ENCODE assay signal across 23 cellular contexts in the genomic region with DNA sequence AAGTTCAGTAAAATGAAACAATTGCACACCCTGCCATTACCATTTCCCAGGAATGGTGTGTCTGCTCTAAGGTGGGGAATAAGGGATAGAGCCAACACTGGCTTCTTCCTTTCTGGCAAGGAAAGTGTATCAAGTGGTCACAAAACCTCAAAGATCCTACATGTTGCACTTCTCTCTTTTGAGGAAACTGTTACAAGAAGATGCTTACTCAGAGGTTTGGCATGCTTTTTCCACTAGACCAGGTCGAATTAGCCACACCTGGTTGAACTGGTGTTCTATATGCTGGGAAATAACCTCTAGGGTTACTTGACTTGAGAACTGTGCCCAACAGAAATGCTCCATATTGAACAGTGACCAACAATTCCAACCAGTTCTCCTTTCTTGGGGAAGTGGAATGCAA.
DNase-seq lines count a peak whose midpoint lies in the region; ATAC-seq and TF ChIP-seq lines count a peak whose summit lies in the region.
"Had no signal": no experiment of that assay in that cellular context is flagged by ENCODE, and none has a peak within 500 bp of the region (broad histone marks: within the 10 kb centered on the region; RNA-seq: fewer than 3 reads in every experiment).

No MANE protein-coding gene starts in this region.

- H3K36me3 ChIP-seq in suprapubic skin = no peaks in the 10 kb centered on the region
- H3K36me3 ChIP-seq: BE2C; BLaER1 treated with 17β-estradiol and CSF1 and Interleukin-3, amounts not matched to agents 10 nM and 100 nM had no signal

- no peak overlapping the region for H3K27ac ChIP-seq in suprapubic skin
- H3K27ac ChIP-seq: A549; BLaER1 treated with 17β-estradiol and CSF1 and Interleukin-3, amounts not matched to agents 10 nM and 100 nM had no signal

- H3K4me3 ChIP-seq in epithelial cell of esophagus (ENCODE audit: low read length) (no peak overlapping the region), suprapubic skin (no peak overlapping the region)
- H3K4me3 ChIP-seq: A549; BLaER1 treated with 17β-estradiol and CSF1 and Interleukin-3, amounts not matched to agents 10 nM and 100 nM; GM12878 had no signal

- peak; percentile 30 for DNase-seq in astrocyte of the hippocampus (ENCODE audit: low read depth, low spot score)
- peak; percentile 3 for DNase-seq in epithelial cell of esophagus (ENCODE audit: low read depth)
- DNase-seq in kidney tubule cell (ENCODE audit: low spot score) = peak; percentile 89
- DNase-seq in suprapubic skin (ENCODE audit: low spot score in 2 of 2) = no peak
- DNase-seq: 8988T; ACHN; AML-193; BE2C; CD4-positive, alpha-beta T cell; CD8-positive, alpha-beta memory T cell; DMS 273 treated with DMSO at 0.1 percent for 48 hours; DMS79; EL; GDM1; GOT3; H7; HCEC 1CT had no signal

- H3K4me1 ChIP-seq in suprapubic skin = no peaks in the 10 kb centered on the region
- H3K4me1 ChIP-seq: A549; BE2C; BLaER1 treated with 17β-estradiol and CSF1 and Interleukin-3, amounts not matched to agents 10 nM and 100 nM had no signal

- no peak for ATAC-seq in activated CD4-positive, CD25-positive, alpha-beta regulatory T cell treated with anti-CD3 and anti-CD28 coated beads, Interleukin-2, amount 50 U/mL, for 24 hours
- no peak for ATAC-seq in GM21723 (IDR thresholded peaks at IDR 0.05; ENCODE audit: unreplicated experiment)
- no peak for ATAC-seq in GM21786 (IDR thresholded peaks at IDR 0.05; ENCODE audit: unreplicated experiment)
- ATAC-seq: A549, GM12878 had no signal

- 57% methylated on average over 1 of the region's 1 CpG for WGBS in suprapubic skin

- H3K27me3 ChIP-seq in suprapubic skin = no peaks in the 10 kb centered on the region
- H3K27me3 ChIP-seq: BE2C; BLaER1 treated with 17β-estradiol and CSF1 and Interleukin-3, amounts not matched to agents 10 nM and 100 nM had no signal

- no peak for TF ChIP-seq CTCF in epithelial cell of esophagus (IDR thresholded peaks at IDR 0.05; ENCODE audit: insufficient read depth, low read depth, low read length, missing control alignments)
- TF ChIP-seq CTCF in suprapubic skin (IDR thresholded peaks at IDR 0.05) = no peak

- no peak for TF ChIP-seq POLR2A in suprapubic skin (IDR thresholded peaks at IDR 0.05)

- H3K9me3 ChIP-seq in suprapubic skin = no peaks in the 10 kb centered on the region
- H3K9me3 ChIP-seq: A549; BE2C; BLaER1 treated with 17β-estradiol and CSF1 and Interleukin-3, amounts not matched to agents 10 nM and 100 nM had no signal

- TF ChIP-seq EP300 in suprapubic skin (IDR thresholded peaks at IDR 0.05) = no peak

Comparison
In these comparisons a context has a peak if more than half of its experiments do, and no peak if none do; other contexts are left out.
1. DNase-seq: peak in astrocyte of the hippocampus (single experiment), epithelial cell of esophagus (single experiment) and kidney tubule cell (single experiment); none in suprapubic skin (0 of 2).